In genomic region chr1:114770989-114771388, GRCh38 we compare ENCODE assay signal across 8 cellular contexts.
"Had no signal": no experiment of that assay in that cellular context is flagged by ENCODE, and none has a peak within 500 bp of the region (broad histone marks: within the 10 kb centered on the region; RNA-seq: fewer than 3 reads in every experiment).

No MANE protein-coding gene starts in this region.

- DNase-seq: IMR-90, KBM-7, KG1 had no signal

- H3K4me2 ChIP-seq: KMS-11 had no signal

- H3K27ac ChIP-seq: HL-60, KMS-11 had no signal

- H3K9ac ChIP-seq: KMS-11 had no signal

- H3K4me3 ChIP-seq: K562 had no signal

- FAIRE-seq: HepG2, HTR-8/SVneo, K562 had no signal

- ATAC-seq: HepG2, K562 had no signal
